ENCODE assay signal across 8 cellular contexts in the genomic region with DNA sequence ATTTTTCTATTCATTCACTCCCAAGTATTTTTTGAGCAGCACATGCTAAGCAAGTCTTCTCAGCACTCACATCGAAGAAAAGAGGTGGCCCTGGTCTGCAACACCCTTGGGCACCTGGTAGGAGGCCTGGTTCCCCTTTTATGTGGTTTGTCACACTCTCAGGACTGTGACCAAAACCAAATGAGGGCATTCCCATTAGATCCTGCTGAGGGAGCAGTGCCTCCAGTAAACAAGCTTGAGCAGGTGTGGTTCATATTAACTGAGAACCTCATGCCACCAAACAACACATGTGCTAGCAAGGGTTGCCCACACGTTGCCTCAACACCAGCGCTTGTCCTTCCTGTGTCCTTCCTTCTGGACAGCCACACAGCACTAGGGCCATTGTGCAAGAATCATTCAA. TPM values are rescaled to one million over a fixed set of nuclear protein-coding genes. Genes with fewer than 3 reads are reported as not detected.
A peak's percentile ranks its signal among the peaks of the same experiment; 100 is the strongest.
DNase-seq lines count a peak whose midpoint lies in the region; ATAC-seq lines count a peak whose summit lies in the region.

No MANE protein-coding gene starts in this region.

- H3K4ac ChIP-seq in mesenchymal stem cell (ENCODE audit: low read depth in 1 of 2, low read length in 2 of 2) = no peak overlapping the region

- no peak overlapping the region for H2BK15ac ChIP-seq in mesenchymal stem cell (ENCODE audit: low read depth, poor library complexity, severe bottlenecking)

- ATAC-seq in GM18508 (IDR thresholded peaks at IDR 0.05; ENCODE audit: insufficient read depth, unreplicated experiment) (peak; percentile 79), GM21576 (IDR thresholded peaks at IDR 0.05; ENCODE audit: unreplicated experiment) (peak; percentile 87), HG03575 (IDR thresholded peaks at IDR 0.05; ENCODE audit: extremely low read depth, insufficient number of reproducible peaks, low FRiP score, unreplicated experiment) (peak; percentile 43), esophagus mucosa (peak; percentile 70)

- no peak overlapping the region for H3K27ac ChIP-seq in mesenchymal stem cell (ENCODE audit: low read length, poor library complexity, severe bottlenecking)

- 72% methylated on average over 3 of the region's 3 CpGs for WGBS in mesenchymal stem cell

- no peak overlapping the region for H2BK120ac ChIP-seq in mesenchymal stem cell (ENCODE audit: low read depth, low read length)

- no peak overlapping the region for H3K4me2 ChIP-seq in mesenchymal stem cell (ENCODE audit: low read length, poor library complexity, severe bottlenecking)

- H3K9me3 ChIP-seq in mesenchymal stem cell (ENCODE audit: control insufficient read depth, low read length) = no peaks in the 10 kb centered on the region

- no peak overlapping the region for H3K23ac ChIP-seq in mesenchymal stem cell (ENCODE audit: low read length in 2 of 2)

- H3K27me3 ChIP-seq in mesenchymal stem cell (ENCODE audit: control insufficient read depth in 1 of 2, insufficient read depth in 1 of 2, low read length in 2 of 2) = peaks cover 0 to 3% of the 10 kb centered on the region in 2 experiments

- no peak overlapping the region for H3K4me3 ChIP-seq in mesenchymal stem cell (ENCODE audit: insufficient read depth in 1 of 2, low read depth in 1 of 2, low read length in 2 of 2)

- no peak overlapping the region for H3K14ac ChIP-seq in mesenchymal stem cell (ENCODE audit: low read length in 2 of 2)

- H2AK5ac ChIP-seq in mesenchymal stem cell (ENCODE audit: low read length, severe bottlenecking) = no peak overlapping the region

- H3K18ac ChIP-seq in mesenchymal stem cell (ENCODE audit: low read depth in 1 of 2, low read length in 2 of 2) = no peak overlapping the region

- no peak overlapping the region for H2AFZ ChIP-seq in mesenchymal stem cell (ENCODE audit: low read depth, low read length)

- no peak overlapping the region for H4K8ac ChIP-seq in mesenchymal stem cell (ENCODE audit: low read length)

- H2BK5ac ChIP-seq in mesenchymal stem cell (ENCODE audit: low read depth, low read length, poor library complexity, severe bottlenecking) = no peak overlapping the region

- no peaks in the 10 kb centered on the region for H3K79me1 ChIP-seq in mesenchymal stem cell (replicated peaks; ENCODE audit: low read length, poor library complexity, severe bottlenecking)

- no peak overlapping the region for H2BK12ac ChIP-seq in mesenchymal stem cell (ENCODE audit: low read length in 2 of 2)

- no peak for DNase-seq in 8988T
- no peak for DNase-seq in mesenchymal stem cell
- no peak for DNase-seq in globus pallidus (ENCODE audit: low spot score)
- no peak for DNase-seq in stimulated activated CD4-positive, alpha-beta T cell treated with anti-CD3 and anti-CD28 coated beads, Interleukin-2, amount 100 ng/mL, for 48 hours

- no peaks in the 10 kb centered on the region for H3K36me3 ChIP-seq in mesenchymal stem cell (ENCODE audit: control insufficient read depth in 1 of 2, insufficient read depth in 2 of 2, low read depth in 1 of 2, low read length in 2 of 2)

- H3K4me1 ChIP-seq in mesenchymal stem cell (ENCODE audit: control insufficient read depth, insufficient read depth, low read depth, low read length) = no peaks in the 10 kb centered on the region

- H3K9ac ChIP-seq in mesenchymal stem cell (ENCODE audit: low read length) = no peak overlapping the region

- no peak overlapping the region for H4K91ac ChIP-seq in mesenchymal stem cell (ENCODE audit: low read length)

RNA-seq across cellular contexts. Expression of gene SYK, which starts 26.9 kb away (rescaled TPM):
- 60.3 TPM for total RNA-seq in esophagus mucosa
- polyA plus RNA-seq in mesenchymal stem cell (2013, experiment 1 of 2) = 23.7 TPM
- polyA plus RNA-seq in mesenchymal stem cell (2013, experiment 2 of 2) = 22.9 TPM
